In genomic region chr5:179623906-179624741, GRCh38 we compare ENCODE assay signal across 8 cellular contexts. TPM values are rescaled to one million over a fixed set of nuclear protein-coding genes. Genes with fewer than 3 reads are reported as not detected.
DNase-seq lines count a peak whose midpoint lies in the region; ATAC-seq and TF ChIP-seq lines count a peak whose summit lies in the region.

No MANE protein-coding gene starts in this region.

- DNase-seq in GM10248 (ENCODE audit: extremely low spot score) (peak; percentile 48), glutamatergic neuron (peak; percentile 34), posterior vena cava (ENCODE audit: low spot score) (peak; percentile 84), OCI-M2 (lab: John Stamatoyannopoulos, UW; ENCODE audit: unreplicated experiment) (no peak), D341Med (ENCODE audit: low spot score) (no peak)
- peak; percentile 58 for DNase-seq in activated naive CD4-positive, alpha-beta T cell treated with anti-CD3 and anti-CD28 coated beads, Interleukin-2, amount 10 ng/mL, durations not matched to agents 7 days and 5 days

- peaks cover 32% of the 10 kb centered on the region for H3K4me1 Mint-ChIP-seq in activated naive CD4-positive, alpha-beta T cell treated with anti-CD3 and anti-CD28 coated beads, Interleukin-2, amount 10 ng/mL, durations not matched to agents 7 days and 5 days
- H3K4me1 Mint-ChIP-seq in glutamatergic neuron (ENCODE audit: low read depth, unreplicated experiment) = peaks cover 18% of the 10 kb centered on the region

- intact Hi-C loops in posterior vena cava (cut with DNase I) = no loop called here

- no peaks in the 10 kb centered on the region for H3K9me3 Mint-ChIP-seq in activated naive CD4-positive, alpha-beta T cell treated with anti-CD3 and anti-CD28 coated beads, Interleukin-2, amount 10 ng/mL, durations not matched to agents 7 days and 5 days
- peaks cover 17% of the 10 kb centered on the region for H3K9me3 Mint-ChIP-seq in glutamatergic neuron (ENCODE audit: unreplicated experiment)

- no peak for TF ChIP-seq CTCF in GM10248 (IDR thresholded peaks at IDR 0.05; ENCODE audit: control extremely low read depth, extremely low read depth, low read depth, missing control alignments)
- TF ChIP-seq CTCF in glutamatergic neuron (IDR thresholded peaks at IDR 0.05; ENCODE audit: partially characterized antibody, unreplicated experiment) = no peak

- H3K27me3 Mint-ChIP-seq in activated naive CD4-positive, alpha-beta T cell treated with anti-CD3 and anti-CD28 coated beads, Interleukin-2, amount 10 ng/mL, durations not matched to agents 7 days and 5 days = peaks cover 11% of the 10 kb centered on the region
- peaks cover 16% of the 10 kb centered on the region for H3K27me3 Mint-ChIP-seq in glutamatergic neuron (ENCODE audit: unreplicated experiment)

- peaks cover 44% of the 10 kb centered on the region for H3K36me3 Mint-ChIP-seq in activated naive CD4-positive, alpha-beta T cell treated with anti-CD3 and anti-CD28 coated beads, Interleukin-2, amount 10 ng/mL, durations not matched to agents 7 days and 5 days
- H3K36me3 Mint-ChIP-seq in glutamatergic neuron (ENCODE audit: unreplicated experiment) = peaks cover 9% of the 10 kb centered on the region

- CTCF ChIA-PET in GM10248 (lab: Yijun Ruan, JAX) = interaction anchor here (0.9 to 2.7 kb wide), 12 partner anchors 7 to 139 kb away, joined by 3 to 23 read pairs (median 5); partner anchors contain the start of gene CBY3
- CTCF ChIA-PET in activated naive CD4-positive, alpha-beta T cell treated with anti-CD3 and anti-CD28 coated beads, Interleukin-2, amount 10 ng/mL, durations not matched to agents 7 days and 5 days (lab: Charles Lee) = interaction anchor here (0.7 to 1.8 kb wide), 6 partner anchors 9 to 73 kb away, joined by 3 to 9 read pairs (median 4); partner anchors contain the start of gene CBY3

- peak; percentile 13 for ATAC-seq in HG02852 (IDR thresholded peaks at IDR 0.05; ENCODE audit: unreplicated experiment)

- peak overlapping the region; percentile 98 for H3K27ac Mint-ChIP-seq in activated naive CD4-positive, alpha-beta T cell treated with anti-CD3 and anti-CD28 coated beads, Interleukin-2, amount 10 ng/mL, durations not matched to agents 7 days and 5 days
- peak overlapping the region; percentile 98 for H3K27ac Mint-ChIP-seq in glutamatergic neuron (ENCODE audit: unreplicated experiment)

- POLR2A ChIA-PET in GM10248 (lab: Yijun Ruan, JAX) = interaction anchor here (0.6 to 2.1 kb wide), 35 partner anchors 8 to 1500 kb away, joined by 3 to 74 read pairs (median 5); partner anchors contain the start of genes CBY3, MAML1, RUFY1 and SQSTM1

- H3K4me3 Mint-ChIP-seq in activated naive CD4-positive, alpha-beta T cell treated with anti-CD3 and anti-CD28 coated beads, Interleukin-2, amount 10 ng/mL, durations not matched to agents 7 days and 5 days = peak overlapping the region; percentile 92
- H3K4me3 Mint-ChIP-seq in glutamatergic neuron (ENCODE audit: unreplicated experiment) = peak overlapping the region; percentile 91

TF ChIP-seq in PFSK-1, 5 proteins besides CTCF, POLR2A, EP300 and RAD21:
- TF ChIP-seq SIN3A (IDR thresholded peaks at IDR 0.05; ENCODE audit: borderline replicate concordance, insufficient read depth, low read length) (no peak), FOXP2 (optimal IDR thresholded peaks at IDR 0.05; ENCODE audit: borderline replicate concordance, extremely low read depth, extremely low read length, insufficient read depth) (peak; percentile 22), TAF1 (IDR thresholded peaks at IDR 0.05; ENCODE audit: borderline replicate concordance, insufficient read depth, low read length) (no peak), REST (IDR thresholded peaks at IDR 0.05; ENCODE audit: insufficient read depth in 1 of 2, low read depth in 2 of 2, low read length in 2 of 2) (no peak), POLR2AphosphoS5 (IDR thresholded peaks at IDR 0.05; ENCODE audit: low read depth, low read length) (no peak)
TF ChIP-seq in PFSK-1: peak in this region for 1.

RNA-seq across cellular contexts. Expression of gene HNRNPH1, which starts 0.7 kb away (rescaled TPM):
- 649 TPM for polyA plus RNA-seq in PFSK-1 (2012; ENCODE audit: insufficient read length, low read depth)
- total RNA-seq in glutamatergic neuron (ENCODE audit: unreplicated experiment) (1,021 TPM), posterior vena cava (100 to 1,000 TPM; 345 to 404 TPM)

RNA-seq across cellular contexts. Expression of gene CBY3, which starts 56.7 kb away (rescaled TPM):
- not detected for polyA plus RNA-seq in PFSK-1 (2012; ENCODE audit: insufficient read length, low read depth)
- total RNA-seq in glutamatergic neuron (ENCODE audit: unreplicated experiment) (not detected), posterior vena cava (not detected)

Comparison
In these comparisons a context has a peak if more than half of its experiments do, and no peak if none do; other contexts are left out.
1. DNase-seq: peak in GM10248 (single experiment), activated naive CD4-positive, alpha-beta T cell treated with anti-CD3 and anti-CD28 coated beads, Interleukin-2, amount 10 ng/mL, durations not matched to agents 7 days and 5 days (single experiment), glutamatergic neuron (single experiment) and posterior vena cava (single experiment); none in OCI-M2 (single experiment) and D341Med (single experiment).